ENCODE assay signal across 1 cellular context in the genomic region with DNA sequence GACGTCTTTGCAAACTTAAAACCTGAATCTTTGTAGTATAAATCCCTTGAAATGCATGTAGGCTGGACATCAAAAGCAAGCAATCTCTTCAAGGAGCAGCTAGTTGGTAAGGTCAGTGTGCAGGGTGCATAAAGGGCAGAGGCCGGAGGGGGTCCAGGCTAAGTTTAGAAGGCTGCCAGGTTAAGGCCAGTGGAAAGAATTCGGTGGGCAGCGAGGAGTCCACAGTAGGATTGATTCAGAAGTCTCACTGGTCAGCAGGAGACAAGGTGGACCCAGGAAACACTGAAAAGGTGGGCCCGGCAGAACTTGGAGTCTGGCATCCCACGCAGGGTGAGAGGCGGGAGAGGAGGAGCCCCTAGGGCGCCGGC.
A peak's percentile ranks its signal among the peaks of the same experiment; 100 is the strongest.
TF ChIP-seq lines count a peak whose summit lies in the region.

No MANE protein-coding gene starts in this region.

TF ChIP-seq in HepG2, 621 proteins besides CTCF, POLR2A, EP300 and RAD21:
- no peak for TF ChIP-seq ZNF3 (CRISPR knock-in tag; IDR thresholded peaks at IDR 0.05)
- peak; percentile 47; the same call in 1 of the 2 replicates for TF ChIP-seq LCORL (IDR thresholded peaks at IDR 0.05)
- TF ChIP-seq LCORL (CRISPR knock-in tag; IDR thresholded peaks at IDR 0.05), result no peak
- TF ChIP-seq NR3C1 (CRISPR knock-in tag; IDR thresholded peaks at IDR 0.05), result no peak
- TF ChIP-seq KLF6 (CRISPR knock-in tag; IDR thresholded peaks at IDR 0.05), result no peak
- TF ChIP-seq SMARCC2 (IDR thresholded peaks at IDR 0.05), result no peak
- no peak for TF ChIP-seq PAF1 (CRISPR knock-in tag; IDR thresholded peaks at IDR 0.05)
- TF ChIP-seq, protein P1, sequence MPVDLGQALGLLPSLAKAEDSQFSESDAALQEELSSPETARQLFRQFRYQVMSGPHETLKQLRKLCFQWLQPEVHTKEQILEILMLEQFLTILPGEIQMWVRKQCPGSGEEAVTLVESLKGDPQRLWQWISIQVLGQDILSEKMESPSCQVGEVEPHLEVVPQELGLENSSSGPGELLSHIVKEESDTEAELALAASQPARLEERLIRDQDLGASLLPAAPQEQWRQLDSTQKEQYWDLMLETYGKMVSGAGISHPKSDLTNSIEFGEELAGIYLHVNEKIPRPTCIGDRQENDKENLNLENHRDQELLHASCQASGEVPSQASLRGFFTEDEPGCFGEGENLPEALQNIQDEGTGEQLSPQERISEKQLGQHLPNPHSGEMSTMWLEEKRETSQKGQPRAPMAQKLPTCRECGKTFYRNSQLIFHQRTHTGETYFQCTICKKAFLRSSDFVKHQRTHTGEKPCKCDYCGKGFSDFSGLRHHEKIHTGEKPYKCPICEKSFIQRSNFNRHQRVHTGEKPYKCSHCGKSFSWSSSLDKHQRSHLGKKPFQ (CRISPR knock-in tag; IDR thresholded peaks at IDR 0.05; ENCODE audit: insufficient replicate concordance), result no peak
- TF ChIP-seq, protein P2, sequence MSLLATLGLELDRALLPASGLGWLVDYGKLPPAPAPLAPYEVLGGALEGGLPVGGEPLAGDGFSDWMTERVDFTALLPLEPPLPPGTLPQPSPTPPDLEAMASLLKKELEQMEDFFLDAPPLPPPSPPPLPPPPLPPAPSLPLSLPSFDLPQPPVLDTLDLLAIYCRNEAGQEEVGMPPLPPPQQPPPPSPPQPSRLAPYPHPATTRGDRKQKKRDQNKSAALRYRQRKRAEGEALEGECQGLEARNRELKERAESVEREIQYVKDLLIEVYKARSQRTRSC (CRISPR knock-in tag; IDR thresholded peaks at IDR 0.05; ENCODE audit: low read depth), result no peak
- no peak for TF ChIP-seq ZNF772 (CRISPR knock-in tag; IDR thresholded peaks at IDR 0.05)
- TF ChIP-seq, protein P3, sequence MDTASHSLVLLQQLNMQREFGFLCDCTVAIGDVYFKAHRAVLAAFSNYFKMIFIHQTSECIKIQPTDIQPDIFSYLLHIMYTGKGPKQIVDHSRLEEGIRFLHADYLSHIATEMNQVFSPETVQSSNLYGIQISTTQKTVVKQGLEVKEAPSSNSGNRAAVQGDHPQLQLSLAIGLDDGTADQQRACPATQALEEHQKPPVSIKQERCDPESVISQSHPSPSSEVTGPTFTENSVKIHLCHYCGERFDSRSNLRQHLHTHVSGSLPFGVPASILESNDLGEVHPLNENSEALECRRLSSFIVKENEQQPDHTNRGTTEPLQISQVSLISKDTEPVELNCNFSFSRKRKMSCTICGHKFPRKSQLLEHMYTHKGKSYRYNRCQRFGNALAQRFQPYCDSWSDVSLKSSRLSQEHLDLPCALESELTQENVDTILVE (CRISPR knock-in tag; IDR thresholded peaks at IDR 0.05), result no peak
- peak; percentile 3; the same call in 1 of the 2 replicates for TF ChIP-seq ZNF543 (CRISPR knock-in tag; IDR thresholded peaks at IDR 0.05)
- no peak for TF ChIP-seq SOX13 (IDR thresholded peaks at IDR 0.05)
- no peak for TF ChIP-seq SOX13 (CRISPR knock-in tag; conservative IDR thresholded peaks at IDR 0.05 in 1 of 2, IDR thresholded peaks at IDR 0.05 in 1 of 2)
- TF ChIP-seq GATA4 (IDR thresholded peaks at IDR 0.05; ENCODE audit: borderline replicate concordance, low read depth), result no peak
- TF ChIP-seq, protein P4, sequence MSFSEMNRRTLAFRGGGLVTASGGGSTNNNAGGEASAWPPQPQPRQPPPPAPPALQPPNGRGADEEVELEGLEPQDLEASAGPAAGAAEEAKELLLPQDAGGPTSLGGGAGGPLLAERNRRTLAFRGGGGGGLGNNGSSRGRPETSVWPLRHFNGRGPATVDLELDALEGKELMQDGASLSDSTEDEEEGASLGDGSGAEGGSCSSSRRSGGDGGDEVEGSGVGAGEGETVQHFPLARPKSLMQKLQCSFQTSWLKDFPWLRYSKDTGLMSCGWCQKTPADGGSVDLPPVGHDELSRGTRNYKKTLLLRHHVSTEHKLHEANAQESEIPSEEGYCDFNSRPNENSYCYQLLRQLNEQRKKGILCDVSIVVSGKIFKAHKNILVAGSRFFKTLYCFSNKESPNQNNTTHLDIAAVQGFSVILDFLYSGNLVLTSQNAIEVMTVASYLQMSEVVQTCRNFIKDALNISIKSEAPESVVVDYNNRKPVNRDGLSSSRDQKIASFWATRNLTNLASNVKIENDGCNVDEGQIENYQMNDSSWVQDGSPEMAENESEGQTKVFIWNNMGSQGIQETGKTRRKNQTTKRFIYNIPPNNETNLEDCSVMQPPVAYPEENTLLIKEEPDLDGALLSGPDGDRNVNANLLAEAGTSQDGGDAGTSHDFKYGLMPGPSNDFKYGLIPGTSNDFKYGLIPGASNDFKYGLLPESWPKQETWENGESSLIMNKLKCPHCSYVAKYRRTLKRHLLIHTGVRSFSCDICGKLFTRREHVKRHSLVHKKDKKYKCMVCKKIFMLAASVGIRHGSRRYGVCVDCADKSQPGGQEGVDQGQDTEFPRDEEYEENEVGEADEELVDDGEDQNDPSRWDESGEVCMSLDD (CRISPR knock-in tag; IDR thresholded peaks at IDR 0.05; ENCODE audit: borderline replicate concordance), result no peak
- TF ChIP-seq ZNF607 (CRISPR knock-in tag; IDR thresholded peaks at IDR 0.05; ENCODE audit: borderline replicate concordance), result no peak
- TF ChIP-seq THYN1 (CRISPR knock-in tag; IDR thresholded peaks at IDR 0.05; ENCODE audit: borderline replicate concordance, low read depth), result no peak
- TF ChIP-seq ZNF563 (CRISPR knock-in tag; IDR thresholded peaks at IDR 0.05), result no peak
- TF ChIP-seq ZNF253 (CRISPR knock-in tag; IDR thresholded peaks at IDR 0.05; ENCODE audit: borderline replicate concordance), result no peak
- no peak for TF ChIP-seq ZNF878 (CRISPR knock-in tag; IDR thresholded peaks at IDR 0.05)
- TF ChIP-seq ZNF101 (CRISPR knock-in tag; IDR thresholded peaks at IDR 0.05; ENCODE audit: borderline replicate concordance, low read depth), result no peak
- TF ChIP-seq ZFP82 (CRISPR knock-in tag; IDR thresholded peaks at IDR 0.05; ENCODE audit: borderline replicate concordance), result 0 out of 2 replicates have a peak, but pooled peaks have one; percentile 2
- no peak for TF ChIP-seq U2AF2 (IDR thresholded peaks at IDR 0.05; ENCODE audit: low read depth, low read length)
- TF ChIP-seq ZNF614 (CRISPR knock-in tag; IDR thresholded peaks at IDR 0.05; ENCODE audit: borderline replicate concordance), result no peak
- TF ChIP-seq, protein P5, sequence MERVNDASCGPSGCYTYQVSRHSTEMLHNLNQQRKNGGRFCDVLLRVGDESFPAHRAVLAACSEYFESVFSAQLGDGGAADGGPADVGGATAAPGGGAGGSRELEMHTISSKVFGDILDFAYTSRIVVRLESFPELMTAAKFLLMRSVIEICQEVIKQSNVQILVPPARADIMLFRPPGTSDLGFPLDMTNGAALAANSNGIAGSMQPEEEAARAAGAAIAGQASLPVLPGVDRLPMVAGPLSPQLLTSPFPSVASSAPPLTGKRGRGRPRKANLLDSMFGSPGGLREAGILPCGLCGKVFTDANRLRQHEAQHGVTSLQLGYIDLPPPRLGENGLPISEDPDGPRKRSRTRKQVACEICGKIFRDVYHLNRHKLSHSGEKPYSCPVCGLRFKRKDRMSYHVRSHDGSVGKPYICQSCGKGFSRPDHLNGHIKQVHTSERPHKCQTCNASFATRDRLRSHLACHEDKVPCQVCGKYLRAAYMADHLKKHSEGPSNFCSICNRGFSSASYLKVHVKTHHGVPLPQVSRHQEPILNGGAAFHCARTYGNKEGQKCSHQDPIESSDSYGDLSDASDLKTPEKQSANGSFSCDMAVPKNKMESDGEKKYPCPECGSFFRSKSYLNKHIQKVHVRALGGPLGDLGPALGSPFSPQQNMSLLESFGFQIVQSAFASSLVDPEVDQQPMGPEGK (CRISPR knock-in tag; IDR thresholded peaks at IDR 0.05), result no peak
- no peak for TF ChIP-seq IKZF1 (IDR thresholded peaks at IDR 0.05)
- TF ChIP-seq, protein P6, sequence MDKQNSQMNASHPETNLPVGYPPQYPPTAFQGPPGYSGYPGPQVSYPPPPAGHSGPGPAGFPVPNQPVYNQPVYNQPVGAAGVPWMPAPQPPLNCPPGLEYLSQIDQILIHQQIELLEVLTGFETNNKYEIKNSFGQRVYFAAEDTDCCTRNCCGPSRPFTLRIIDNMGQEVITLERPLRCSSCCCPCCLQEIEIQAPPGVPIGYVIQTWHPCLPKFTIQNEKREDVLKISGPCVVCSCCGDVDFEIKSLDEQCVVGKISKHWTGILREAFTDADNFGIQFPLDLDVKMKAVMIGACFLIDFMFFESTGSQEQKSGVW (CRISPR knock-in tag; IDR thresholded peaks at IDR 0.05; ENCODE audit: borderline replicate concordance), result 0 out of 2 replicates have a peak, but pooled peaks have one; percentile 70
- TF ChIP-seq MEF2D (CRISPR knock-in tag; IDR thresholded peaks at IDR 0.05), result no peak
- TF ChIP-seq ZNF337 (CRISPR knock-in tag; IDR thresholded peaks at IDR 0.05; ENCODE audit: borderline replicate concordance, low read depth), result 0 out of 2 replicates have a peak, but pooled peaks have one; percentile 26
- TF ChIP-seq ZNF350 (CRISPR knock-in tag; IDR thresholded peaks at IDR 0.05; ENCODE audit: borderline replicate concordance, low read depth), result no peak
- TF ChIP-seq SIN3B (IDR thresholded peaks at IDR 0.05; ENCODE audit: low read length), result no peak
- TF ChIP-seq NR1H2 (CRISPR knock-in tag; IDR thresholded peaks at IDR 0.05; ENCODE audit: borderline replicate concordance, low read depth), result 0 out of 2 replicates have a peak, but pooled peaks have one; percentile 5
- TF ChIP-seq, protein P7, sequence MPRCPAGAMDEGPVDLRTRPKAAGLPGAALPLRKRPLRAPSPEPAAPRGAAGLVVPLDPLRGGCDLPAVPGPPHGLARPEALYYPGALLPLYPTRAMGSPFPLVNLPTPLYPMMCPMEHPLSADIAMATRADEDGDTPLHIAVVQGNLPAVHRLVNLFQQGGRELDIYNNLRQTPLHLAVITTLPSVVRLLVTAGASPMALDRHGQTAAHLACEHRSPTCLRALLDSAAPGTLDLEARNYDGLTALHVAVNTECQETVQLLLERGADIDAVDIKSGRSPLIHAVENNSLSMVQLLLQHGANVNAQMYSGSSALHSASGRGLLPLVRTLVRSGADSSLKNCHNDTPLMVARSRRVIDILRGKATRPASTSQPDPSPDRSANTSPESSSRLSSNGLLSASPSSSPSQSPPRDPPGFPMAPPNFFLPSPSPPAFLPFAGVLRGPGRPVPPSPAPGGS (CRISPR knock-in tag; IDR thresholded peaks at IDR 0.05), result no peak
- no peak for TF ChIP-seq ZNF569 (CRISPR knock-in tag; IDR thresholded peaks at IDR 0.05; ENCODE audit: borderline replicate concordance)
- 0 out of 2 replicates have a peak, but pooled peaks have one; percentile 3 for TF ChIP-seq ZNF510 (CRISPR knock-in tag; IDR thresholded peaks at IDR 0.05; ENCODE audit: low read depth)
- TF ChIP-seq SOX6 (IDR thresholded peaks at IDR 0.05), result no peak
- TF ChIP-seq SOX6 (CRISPR knock-in tag; IDR thresholded peaks at IDR 0.05), result no peak
- no peak for TF ChIP-seq ZZZ3 (CRISPR knock-in tag; IDR thresholded peaks at IDR 0.05; ENCODE audit: borderline replicate concordance)
- TF ChIP-seq ZNF672 (CRISPR knock-in tag; IDR thresholded peaks at IDR 0.05), result 0 out of 2 replicates have a peak, but pooled peaks have one; percentile 46
- TF ChIP-seq MAZ (IDR thresholded peaks at IDR 0.05; ENCODE audit: borderline replicate concordance, low read depth, low read length), result no peak
- 0 out of 2 replicates have a peak, but pooled peaks have one; percentile 6 for TF ChIP-seq MAZ (CRISPR knock-in tag; IDR thresholded peaks at IDR 0.05; ENCODE audit: low read depth)
- no peak for TF ChIP-seq ZFP36 (IDR thresholded peaks at IDR 0.05; ENCODE audit: borderline replicate concordance, low read depth, low read length, partially characterized antibody)
- TF ChIP-seq, protein P8, sequence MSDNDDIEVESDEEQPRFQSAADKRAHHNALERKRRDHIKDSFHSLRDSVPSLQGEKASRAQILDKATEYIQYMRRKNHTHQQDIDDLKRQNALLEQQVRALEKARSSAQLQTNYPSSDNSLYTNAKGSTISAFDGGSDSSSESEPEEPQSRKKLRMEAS (IDR thresholded peaks at IDR 0.05), result no peak
- TF ChIP-seq, protein P9, sequence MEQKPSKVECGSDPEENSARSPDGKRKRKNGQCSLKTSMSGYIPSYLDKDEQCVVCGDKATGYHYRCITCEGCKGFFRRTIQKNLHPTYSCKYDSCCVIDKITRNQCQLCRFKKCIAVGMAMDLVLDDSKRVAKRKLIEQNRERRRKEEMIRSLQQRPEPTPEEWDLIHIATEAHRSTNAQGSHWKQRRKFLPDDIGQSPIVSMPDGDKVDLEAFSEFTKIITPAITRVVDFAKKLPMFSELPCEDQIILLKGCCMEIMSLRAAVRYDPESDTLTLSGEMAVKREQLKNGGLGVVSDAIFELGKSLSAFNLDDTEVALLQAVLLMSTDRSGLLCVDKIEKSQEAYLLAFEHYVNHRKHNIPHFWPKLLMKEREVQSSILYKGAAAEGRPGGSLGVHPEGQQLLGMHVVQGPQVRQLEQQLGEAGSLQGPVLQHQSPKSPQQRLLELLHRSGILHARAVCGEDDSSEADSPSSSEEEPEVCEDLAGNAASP (CRISPR knock-in tag; IDR thresholded peaks at IDR 0.05; ENCODE audit: borderline replicate concordance), result no peak
- no peak for TF ChIP-seq ZNF441 (CRISPR knock-in tag; IDR thresholded peaks at IDR 0.05; ENCODE audit: borderline replicate concordance)
- no peak for TF ChIP-seq KLF11 (CRISPR knock-in tag; IDR thresholded peaks at IDR 0.05)
- TF ChIP-seq HOXA7 (CRISPR knock-in tag; IDR thresholded peaks at IDR 0.05), result no peak
- no peak for TF ChIP-seq PCBP1 (IDR thresholded peaks at IDR 0.05; ENCODE audit: borderline replicate concordance, low read depth, low read length)
- TF ChIP-seq REL (CRISPR knock-in tag; conservative IDR thresholded peaks at IDR 0.05), result peak; percentile 53; the same call in 1 of the 2 replicates
- TF ChIP-seq EEA1 (CRISPR knock-in tag; IDR thresholded peaks at IDR 0.05; ENCODE audit: borderline replicate concordance), result no peak
- no peak for TF ChIP-seq ZNF589 (CRISPR knock-in tag; conservative IDR thresholded peaks at IDR 0.05)
- no peak for TF ChIP-seq ZNF160 (CRISPR knock-in tag; IDR thresholded peaks at IDR 0.05)
- no peak for TF ChIP-seq POLR2AphosphoS5 (IDR thresholded peaks at IDR 0.05; ENCODE audit: low read depth, low read length)
- no peak for TF ChIP-seq ZFP36L1 (CRISPR knock-in tag; IDR thresholded peaks at IDR 0.05)
- TF ChIP-seq ZKSCAN8 (CRISPR knock-in tag; IDR thresholded peaks at IDR 0.05; ENCODE audit: borderline replicate concordance), result no peak
- no peak for TF ChIP-seq DR1 (CRISPR knock-in tag; IDR thresholded peaks at IDR 0.05)
- TF ChIP-seq FOXM1 (CRISPR knock-in tag; IDR thresholded peaks at IDR 0.05), result no peak
- no peak for TF ChIP-seq SP5 (CRISPR knock-in tag; IDR thresholded peaks at IDR 0.05; ENCODE audit: borderline replicate concordance, low read depth)
- TF ChIP-seq ELF3 (CRISPR knock-in tag; IDR thresholded peaks at IDR 0.05), result no peak
